In the genomic region with DNA sequence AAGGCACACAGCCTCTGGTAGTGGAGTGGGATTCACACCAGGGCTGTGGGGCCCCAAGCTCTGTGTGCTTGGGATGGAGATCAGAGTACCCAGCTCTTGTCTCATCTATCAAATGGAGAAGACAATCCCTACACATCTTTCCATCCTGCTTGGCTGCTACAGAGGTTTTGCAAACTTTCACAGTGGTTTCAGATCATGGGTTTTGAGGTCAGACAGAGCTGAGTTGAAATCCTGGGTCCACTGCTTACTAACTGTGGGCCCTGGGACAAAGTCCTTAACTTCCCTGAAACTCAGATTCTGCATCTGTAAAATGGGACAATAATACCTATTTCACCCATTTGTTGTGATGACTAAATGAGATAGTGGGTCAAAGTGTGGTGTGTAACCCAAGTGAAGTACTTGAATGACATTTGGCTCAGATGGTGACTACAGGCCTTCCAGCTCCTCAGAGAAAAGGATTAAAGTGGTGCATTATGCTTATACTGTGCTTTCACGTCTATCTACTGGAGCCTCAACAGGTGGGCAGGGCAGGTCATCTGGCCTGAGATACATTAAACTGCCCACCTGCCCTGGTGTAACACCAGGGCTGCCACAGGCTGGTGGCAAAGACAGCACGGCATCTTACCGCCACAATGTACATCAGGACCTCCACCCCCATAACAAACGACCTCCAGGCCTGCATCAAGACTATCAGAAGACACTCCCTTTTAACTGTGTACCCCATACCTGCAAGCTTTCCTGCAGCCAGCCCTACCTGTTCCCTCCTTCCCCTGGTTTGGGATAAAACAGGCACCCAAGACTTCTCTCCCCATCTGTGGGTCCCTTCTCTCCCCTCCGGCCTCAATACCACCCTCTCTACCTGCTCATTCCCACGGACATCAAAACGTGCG, we compare ENCODE assay signal across 1 cellular context.
TF ChIP-seq lines count a peak whose summit lies in the region.

No MANE protein-coding gene starts in this region.

TF ChIP-seq in HCT116, 20 proteins besides CTCF, POLR2A, EP300 and RAD21 (continued from another document):
- TF ChIP-seq REST (IDR thresholded peaks at IDR 0.05; ENCODE audit: low read depth) = no peak
- TF ChIP-seq EZH2 (IDR thresholded peaks at IDR 0.05) = no peak
- no peak for TF ChIP-seq TCF7L2 (IDR thresholded peaks at IDR 0.05; ENCODE audit: borderline replicate concordance, extremely low read depth, insufficient read depth, insufficient read length)
- no peak for TF ChIP-seq ZFX (IDR thresholded peaks at IDR 0.05)
- TF ChIP-seq YY1 (IDR thresholded peaks at IDR 0.05; ENCODE audit: extremely low read depth, insufficient replicate concordance, low read depth, low read length) = no peak
- no peak for TF ChIP-seq EZH2phosphoT487 (IDR thresholded peaks at IDR 0.05; ENCODE audit: borderline replicate concordance)
- TF ChIP-seq SRF (IDR thresholded peaks at IDR 0.05; ENCODE audit: low read depth) = no peak
- TF ChIP-seq, protein P1, sequence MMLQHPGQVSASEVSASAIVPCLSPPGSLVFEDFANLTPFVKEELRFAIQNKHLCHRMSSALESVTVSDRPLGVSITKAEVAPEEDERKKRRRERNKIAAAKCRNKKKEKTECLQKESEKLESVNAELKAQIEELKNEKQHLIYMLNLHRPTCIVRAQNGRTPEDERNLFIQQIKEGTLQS (IDR thresholded peaks at IDR 0.05) = no peak
- TF ChIP-seq ZBTB33 (IDR thresholded peaks at IDR 0.05; ENCODE audit: extremely low read depth, insufficient replicate concordance, low read length) = no peak
- no peak for TF ChIP-seq JUND (IDR thresholded peaks at IDR 0.05)
- no peak for TF ChIP-seq POLR2AphosphoS5 (IDR thresholded peaks at IDR 0.05; ENCODE audit: low read depth, low read length)
- TF ChIP-seq ZNF274 (IDR thresholded peaks at IDR 0.05; ENCODE audit: low read depth, low read length) = no peak
- TF ChIP-seq ELF1 (IDR thresholded peaks at IDR 0.05; ENCODE audit: borderline replicate concordance, low read depth) = no peak
- no peak for TF ChIP-seq CEBPB (IDR thresholded peaks at IDR 0.05; ENCODE audit: low read depth)
TF ChIP-seq in HCT116: peak in this region for 0.
